Comparison of ENCODE assay signal across 30 cellular contexts in the genomic region with DNA sequence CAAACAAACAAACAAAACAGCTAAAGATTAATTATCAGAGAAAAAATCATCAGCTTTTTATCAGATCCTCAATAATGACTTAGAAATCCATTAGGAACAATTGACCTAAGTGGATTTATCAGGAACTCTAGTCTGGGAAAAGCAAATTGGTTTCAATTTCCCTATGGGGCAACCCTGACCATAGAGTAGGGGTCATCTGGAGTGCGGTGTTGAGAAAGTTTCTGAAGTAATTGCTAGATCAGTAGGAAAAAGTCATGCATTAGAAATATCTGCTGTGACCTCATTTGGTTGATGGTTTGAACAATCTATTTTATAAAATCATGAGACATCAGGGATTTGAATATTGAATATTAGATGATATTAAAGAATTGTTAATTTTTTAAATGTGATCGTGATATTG.
"Had no signal": no experiment of that assay in that cellular context is flagged by ENCODE, and none has a peak within 500 bp of the region (broad histone marks: within the 10 kb centered on the region; RNA-seq: fewer than 3 reads in every experiment).

No MANE protein-coding gene starts in this region.

- H3K27me3 ChIP-seq: neural progenitor cell, neutrophil, ovary, right atrium auricular region, right lobe of liver, stomach, testis, thyroid gland, transverse colon, upper lobe of left lung, vagina had no signal

- ATAC-seq: left cardiac atrium; left lobe of liver; left ventricle myocardium superior; lower lobe of right lung; natural killer cell; right lobe of liver; stimulated activated naive B cell treated with anti-CD40 and anti-IgM and Interleukin-4, amounts not matched to agents 10 μg/mL and 1 μg/mL and 100 μg/mL, for 72 hours; stimulated activated naive CD8-positive, alpha-beta T cell treated with anti-CD3 and anti-CD28 coated beads, Interleukin-15, Interleukin-2, amounts not matched to agents 100 U/mL and 50 U/mL, for 24 hours had no signal

- H3K4me3 ChIP-seq: lower lobe of right lung, neural progenitor cell, ovary, right atrium auricular region, right lobe of liver, skin epidermis, stomach, testis, thyroid gland, transverse colon, upper lobe of left lung, vagina had no signal

- H2AFZ ChIP-seq: neural progenitor cell had no signal

- H3K4me2 ChIP-seq: neural progenitor cell had no signal

- DNase-seq: hippocampal formation; kidney glomerular epithelial cell; left cardiac atrium; left ventricle myocardium superior; lower lobe of right lung; mammary epithelial cell; mesendoderm; naive B cell; natural killer cell; nephron progenitor cell; occipital lobe; ovary; right lobe of liver; stimulated activated CD4-positive, alpha-beta T cell treated with anti-CD3 and anti-CD28 coated beads, Interleukin-12 subunit alpha, Interleukin-12 subunit beta, amount 100 ng/mL, for 4 hours; stimulated activated CD4-positive, alpha-beta T cell treated with anti-CD3 and anti-CD28 coated beads, Interleukin-15, amount 100 ng/mL, for 24 hours; stimulated activated CD4-positive, alpha-beta T cell treated with anti-CD3 and anti-CD28 coated beads, Interleukin-2, amount 100 ng/mL, for 24 hours; stimulated activated CD4-positive, alpha-beta T cell treated with anti-CD3 and anti-CD28 coated beads, Interleukin-4, amount 100 ng/mL, for 1 hour; stimulated activated naive B cell treated with anti-CD40 and anti-IgM and Interleukin-4, amounts not matched to agents 10 μg/mL and 1 μg/mL and 100 μg/mL, for 72 hours; stimulated activated naive CD8-positive, alpha-beta T cell treated with anti-CD3 and anti-CD28 coated beads, Interleukin-15, Interleukin-2, amounts not matched to agents 100 U/mL and 50 U/mL, for 24 hours; stomach; testis; thyroid gland; transverse colon; upper lobe of left lung had no signal

- H3K36me3 ChIP-seq: lower lobe of right lung, neural progenitor cell, neutrophil, ovary, right atrium auricular region, right lobe of liver, stomach, thyroid gland, transverse colon, upper lobe of left lung, vagina had no signal

- H3K9me3 ChIP-seq: lower lobe of right lung, neutrophil, ovary, right atrium auricular region, right lobe of liver, stomach, testis, thyroid gland, transverse colon, upper lobe of left lung, vagina had no signal

- H3K27ac ChIP-seq: lower lobe of right lung, neural progenitor cell, neutrophil, ovary, right atrium auricular region, right lobe of liver, skin epidermis, stomach, testis, thyroid gland, transverse colon, upper lobe of left lung, vagina had no signal

- H3K4me1 ChIP-seq: lower lobe of right lung, right atrium auricular region, right lobe of liver, stomach, transverse colon, upper lobe of left lung, vagina had no signal
